23 cellular contexts compared by ENCODE assay signal in the genomic region with DNA sequence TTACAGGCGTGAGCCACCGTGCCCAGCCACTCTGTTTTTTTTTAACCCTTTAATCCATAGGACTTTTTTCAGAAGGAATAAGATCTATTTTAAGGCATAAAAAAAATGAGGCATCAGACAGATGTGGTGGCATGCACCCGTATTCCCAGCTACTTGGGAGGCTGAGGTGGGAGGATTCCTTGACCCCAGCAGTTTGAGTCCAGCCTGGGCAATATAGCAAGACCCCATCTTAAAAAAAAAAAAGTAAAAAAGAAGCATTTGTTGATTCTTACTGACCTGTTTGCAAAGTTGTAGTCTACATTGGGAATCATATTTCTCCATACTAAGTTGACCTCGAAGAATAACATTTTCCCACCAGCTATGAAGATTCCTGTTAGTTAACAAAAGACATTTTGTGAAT. TPM values are rescaled to one million over a fixed set of nuclear protein-coding genes. Genes with fewer than 3 reads are reported as not detected.
A peak's percentile ranks its signal among the peaks of the same experiment; 100 is the strongest.
DNase-seq lines count a peak whose midpoint lies in the region; ATAC-seq and TF ChIP-seq lines count a peak whose summit lies in the region.
"Had no signal": no experiment of that assay in that cellular context is flagged by ENCODE, and none has a peak within 500 bp of the region (broad histone marks: within the 10 kb centered on the region; RNA-seq: fewer than 3 reads in every experiment).

No MANE protein-coding gene starts in this region.

- no peak for DNase-seq in T-helper 17 cell
- DNase-seq in esophagus muscularis mucosa (ENCODE audit: extremely low spot score), result no peak
- no peak for DNase-seq in sigmoid colon
- DNase-seq in ureter (ENCODE audit: low spot score), result no peak
- no peak for DNase-seq in G401 (ENCODE audit: low spot score)
- DNase-seq in GOT3 (lab: John Stamatoyannopoulos, UW), result no peak
- DNase-seq: AML-193; CD4-positive, alpha-beta T cell; DMS53; KG1; MG63; NCI-H1694; NCI-H2029 treated with DMSO at 0.1 percent for 48 hours; NCI-H446 treated with DMSO at 0.1 percent for 48 hours; NCI-H526; NCI-H82; NK-92 treated with Interleukin-12 subunit alpha and Interleukin-12 subunit beta, amount 100 ng/mL, for 24 hours; PC-3; SJCRH30 had no signal

- peak overlapping the region; percentile 28 to 55 (median 50) for H3K27ac ChIP-seq in esophagus muscularis mucosa (replicated peaks in 1 of 4)
- H3K27ac ChIP-seq in sigmoid colon, result peak overlapping the region in 3 of 4 donors; percentile 46 to 73 (median 63)
- H3K27ac ChIP-seq: A549; BLaER1 treated with 17β-estradiol and CSF1 and Interleukin-3, amounts not matched to agents 10 nM and 100 nM; SJCRH30 had no signal

- ATAC-seq in T-helper 17 cell (no peak), GM19397 (IDR thresholded peaks at IDR 0.05; ENCODE audit: unreplicated experiment) (no peak)
- ATAC-seq: A549, PC-3, Right ventricle myocardium inferior had no signal

- H3K36me3 Mint-ChIP-seq in T-helper 17 cell (ENCODE audit: low read depth), result peaks cover 9% of the 10 kb centered on the region

- TF ChIP-seq CTCF in esophagus muscularis mucosa (IDR thresholded peaks at IDR 0.05), result no peak
- no peak for TF ChIP-seq CTCF in sigmoid colon (IDR thresholded peaks at IDR 0.05)

- no peak for TF ChIP-seq EP300 in esophagus muscularis mucosa (IDR thresholded peaks at IDR 0.05)
- no peak for TF ChIP-seq EP300 in sigmoid colon (IDR thresholded peaks at IDR 0.05)

- H3K9me3 ChIP-seq in T-helper 17 cell (ENCODE audit: control insufficient read depth, low read length, poor library complexity, severe bottlenecking), result no peaks in the 10 kb centered on the region
- no peaks in the 10 kb centered on the region for H3K9me3 ChIP-seq in esophagus muscularis mucosa
- no peaks in the 10 kb centered on the region for H3K9me3 ChIP-seq in sigmoid colon
- H3K9me3 ChIP-seq: A549; BLaER1 treated with 17β-estradiol and CSF1 and Interleukin-3, amounts not matched to agents 10 nM and 100 nM; MG63; SJCRH30 had no signal

- peak overlapping the region; percentile 51 for H3K27ac Mint-ChIP-seq in T-helper 17 cell
- H3K27ac Mint-ChIP-seq: CD4-positive, alpha-beta T cell had no signal

- intact Hi-C loops in esophagus muscularis mucosa (cut with DNase I), result no loop called here
- intact Hi-C loops in sigmoid colon (cut with DNase I), result loop anchor here (5.0 kb wide), 1 partner anchor 41 kb away; no protein-coding TSS in a partner anchor

- peaks cover 0 to 6% (median 2%) of the 10 kb centered on the region in 4 donors for H3K36me3 ChIP-seq in esophagus muscularis mucosa
- H3K36me3 ChIP-seq in sigmoid colon, result peaks cover 0 to 5% (median 2%) of the 10 kb centered on the region in 4 donors

- no peaks in the 10 kb centered on the region for H3K27me3 ChIP-seq in esophagus muscularis mucosa
- H3K27me3 ChIP-seq in sigmoid colon, result no peaks in the 10 kb centered on the region
- H3K27me3 ChIP-seq: BLaER1 treated with 17β-estradiol and CSF1 and Interleukin-3, amounts not matched to agents 10 nM and 100 nM; MG63; SJCRH30 had no signal

- TF ChIP-seq POLR2A in esophagus muscularis mucosa (IDR thresholded peaks at IDR 0.05; ENCODE audit: low read depth) (no peak), sigmoid colon (IDR thresholded peaks at IDR 0.05) (no peak)

- H3K4me3 ChIP-seq in esophagus muscularis mucosa (no peak overlapping the region), sigmoid colon (no peak overlapping the region)
- H3K4me3 ChIP-seq: A549; BLaER1 treated with 17β-estradiol and CSF1 and Interleukin-3, amounts not matched to agents 10 nM and 100 nM; MG63; SJCRH30 had no signal

- peaks cover 72 to 93% (median 85%) of the 10 kb centered on the region in 4 donors for H3K4me1 ChIP-seq in esophagus muscularis mucosa
- H3K4me1 ChIP-seq in sigmoid colon, result peaks cover 0 to 90% (median 59%) of the 10 kb centered on the region in 4 donors

- in situ Hi-C loops in G401 (cut with HindIII; ENCODE audit: low sequenced_read_pairs), result no loop called here

- peaks cover 43% of the 10 kb centered on the region for H3K4me1 Mint-ChIP-seq in T-helper 17 cell

- WGBS in esophagus muscularis mucosa, result 88% methylated on average over 4 of the region's 4 CpGs
- WGBS in sigmoid colon, 2 donors, result 81 to 88% methylated on average over 4 of the region's 4 CpGs

- no peak overlapping the region for H3K4me3 Mint-ChIP-seq in T-helper 17 cell
- H3K4me3 Mint-ChIP-seq: CD4-positive, alpha-beta T cell had no signal

- H3K27me3 Mint-ChIP-seq in T-helper 17 cell, result no peaks in the 10 kb centered on the region
- H3K27me3 Mint-ChIP-seq: CD4-positive, alpha-beta T cell had no signal

RNA-seq across cellular contexts. Expression of gene VCL, which starts 38.6 kb away (rescaled TPM):
- total RNA-seq in T-helper 17 cell, result 100 to 1,000 TPM in 1 of 2 donors, 10 to 100 TPM in 1; 79.1 to 245 TPM
- total RNA-seq in esophagus muscularis mucosa, result 100 to 1,000 TPM; 412 to 555 (median 448) TPM
- 100 to 1,000 TPM; 179 to 451 (median 305) TPM for total RNA-seq in sigmoid colon
- 10 to 100 TPM in 1 of 3 donors, 1 to 10 TPM in 2; 6.2 to 47.4 (median 6.6) TPM for polyA plus RNA-seq in sigmoid colon
- 256 TPM for total RNA-seq in ureter
- 310 and 384 TPM in 2 replicates for total RNA-seq in G401 (2014; rRNA removed; shearing (Covaris generic))
